ENCODE assay signal across 26 cellular contexts in genomic region chr15:69898243-69898642, GRCh38.
"Had no signal": no experiment of that assay in that cellular context is flagged by ENCODE, and none has a peak within 500 bp of the region (broad histone marks: within the 10 kb centered on the region; RNA-seq: fewer than 3 reads in every experiment).

No MANE protein-coding gene starts in this region.

- FAIRE-seq: bronchial epithelial cell had no signal

- ATAC-seq: activated CD8-positive, alpha-beta memory T cell treated with anti-CD3 and anti-CD28 coated beads, Interleukin-2, amount 10 ng/mL, durations not matched to agents 7 days and 5 days; activated naive CD8-positive, alpha-beta T cell treated with anti-CD3 and anti-CD28 coated beads, Interleukin-2, amount 50 U/mL, for 24 hours; Panc1 had no signal

- H3K9me3 ChIP-seq: SJCRH30 had no signal

- H3K36me3 ChIP-seq: SJCRH30, WERI-Rb-1 had no signal

- H3K4me3 ChIP-seq: SJCRH30, SK-N-MC had no signal

- H3K27ac ChIP-seq: SJCRH30, SK-N-MC, WERI-Rb-1 had no signal

- DNase-seq: activated CD4-positive, alpha-beta memory T cell treated with anti-CD3 and anti-CD28 coated beads, Interleukin-2, amount 10 ng/mL, durations not matched to agents 7 days and 5 days; activated CD4-positive, alpha-beta T cell treated with anti-CD3 and anti-CD28 coated beads for 1 hour; activated CD4-positive, alpha-beta T cell treated with anti-CD3 and anti-CD28 coated beads for 48 hours; activated CD4-positive, CD25-positive, alpha-beta regulatory T cell; activated CD8-positive, alpha-beta memory T cell treated with anti-CD3 and anti-CD28 coated beads for 24 hours; activated CD8-positive, alpha-beta memory T cell treated with anti-CD3 and anti-CD28 coated beads, Interleukin-2, amount 10 ng/mL, durations not matched to agents 7 days and 5 days; activated CD8-positive, alpha-beta memory T cell treated with anti-CD3 and anti-CD28 coated beads, Interleukin-2, amount 50 U/mL, for 48 hours; activated effector memory CD4-positive, alpha-beta T cell treated with Interleukin-2 at 50 U/mL for 16 hours; activated naive CD4-positive, alpha-beta T cell treated with anti-CD3 and anti-CD28 coated beads, Interleukin-2, amount 10 ng/mL, durations not matched to agents 7 days and 5 days; activated naive CD8-positive, alpha-beta T cell treated with anti-CD3 and anti-CD28 coated beads, Interleukin-2, amount 50 U/mL, for 24 hours; activated T-cell treated with anti-CD3 and anti-CD28 coated beads, Interleukin-2, amount 50 U/mL, for 48 hours; anterior cingulate cortex; central memory CD4-positive, alpha-beta T cell; NCI-H1436; NCI-H1694; NCI-H1930; NCI-H2107; NCI-H226; NCI-H446 treated with DMSO at 0.1 percent for 48 hours; SHP77; SJCRH30; T1000; WERI-Rb-1 had no signal
